ENCODE assay signal across 10 cellular contexts in the genomic region with DNA sequence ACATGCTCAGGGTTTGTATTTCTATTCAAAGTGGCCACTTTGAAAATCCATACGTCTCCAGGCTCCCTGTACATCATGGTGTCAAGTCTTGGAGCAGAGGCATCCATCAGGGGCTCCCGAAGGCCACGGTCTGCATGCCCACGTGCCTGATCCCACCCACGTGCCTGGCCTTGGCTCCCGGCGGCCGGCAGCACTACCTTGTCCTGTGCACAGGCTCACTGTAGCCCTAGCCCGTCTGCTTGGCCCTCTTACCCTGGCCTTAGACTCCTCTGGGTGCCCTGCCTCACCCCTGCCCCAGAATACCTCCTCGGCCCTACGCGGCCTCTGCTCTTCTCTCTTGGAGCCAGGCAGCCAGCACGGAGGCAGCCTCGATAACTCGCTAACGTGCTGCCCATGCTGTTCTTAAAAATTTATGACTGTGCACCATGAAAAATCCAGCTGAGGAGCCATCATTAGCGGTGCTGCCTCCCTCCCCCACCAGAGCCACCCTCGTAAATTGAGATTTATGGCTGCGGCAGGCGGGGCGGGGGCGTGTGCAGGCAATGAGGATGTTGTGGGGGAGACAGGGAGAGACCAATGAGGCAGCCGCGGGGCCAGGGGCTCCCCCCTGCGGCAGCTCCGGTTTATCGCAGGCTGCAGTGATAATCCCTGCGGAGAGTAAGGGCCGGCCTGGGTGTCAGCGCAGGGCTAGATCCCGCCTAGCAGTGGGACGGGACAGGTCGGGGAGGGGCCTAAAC. TPM values are rescaled to one million over a fixed set of nuclear protein-coding genes. Genes with fewer than 3 reads are reported as not detected.
A peak's percentile ranks its signal among the peaks of the same experiment; 100 is the strongest.
DNase-seq lines count a peak whose midpoint lies in the region; ATAC-seq and TF ChIP-seq lines count a peak whose summit lies in the region.
"Had no signal": no experiment of that assay in that cellular context is flagged by ENCODE, and none has a peak within 500 bp of the region (broad histone marks: within the 10 kb centered on the region; RNA-seq: fewer than 3 reads in every experiment).

No MANE protein-coding gene starts in this region.

- peak overlapping the region in 1 of 2 donors; percentile 30 for H3K4me3 ChIP-seq in ascending aorta

- peaks cover 0 to 4% of the 10 kb centered on the region in 2 donors for H3K36me3 ChIP-seq in ascending aorta

- DNase-seq in GM19238 (ENCODE audit: insufficient read length, low spot score) (peak; percentile 75), NCI-H82 (lab: John Stamatoyannopoulos, UW) (peak; percentile 96), ascending aorta (ENCODE audit: low spot score in 2 of 2) (peak in 1 of 2 donors; percentile 72), left kidney (ENCODE audit: low read depth, low spot score) (peak; percentile 98), AML-193 (lab: John Stamatoyannopoulos, UW) (no peak)
- peak; percentile 16 for DNase-seq in stimulated activated CD8-positive, alpha-beta memory T cell treated with anti-CD3 and anti-CD28 coated beads, Interleukin-15, amount 100 ng/mL, for 24 hours (ENCODE audit: low read depth)

- peak overlapping the region; percentile 3 to 84 for H3K27ac ChIP-seq in ascending aorta
- H3K27ac ChIP-seq: parathyroid adenoma had no signal

- ATAC-seq in GM19395 (IDR thresholded peaks at IDR 0.05; ENCODE audit: unreplicated experiment): no peak
- no peak for ATAC-seq in HG03108 (IDR thresholded peaks at IDR 0.05; ENCODE audit: unreplicated experiment)
- ATAC-seq: Panc1 had no signal

- H3K27me3 ChIP-seq in ascending aorta: no peaks in the 10 kb centered on the region

- H3K4me1 ChIP-seq in ascending aorta: peaks cover 11 to 23% of the 10 kb centered on the region in 2 donors
- H3K4me1 ChIP-seq: parathyroid adenoma had no signal

- peak; percentile 26 to 59 (median 59) for TF ChIP-seq CTCF in ascending aorta (IDR thresholded peaks at IDR 0.05)

- intact Hi-C loops in ascending aorta (cut with DNase I): no loop called here

- no peaks in the 10 kb centered on the region for H3K9me3 ChIP-seq in ascending aorta

RNA-seq across cellular contexts. Expression of a gene that starts 24.6 kb away (rescaled TPM):
- 42.7 TPM for total RNA-seq in ascending aorta

Comparison
In these comparisons a context has a peak if more than half of its experiments do, and no peak if none do; other contexts are left out.
1. DNase-seq: peak in GM19238 (single experiment), NCI-H82 (single experiment), left kidney (single experiment) and stimulated activated CD8-positive, alpha-beta memory T cell treated with anti-CD3 and anti-CD28 coated beads, Interleukin-15, amount 100 ng/mL, for 24 hours (single experiment); none in AML-193 (0 of 2).